8 cellular contexts compared by ENCODE assay signal in the genomic region with DNA sequence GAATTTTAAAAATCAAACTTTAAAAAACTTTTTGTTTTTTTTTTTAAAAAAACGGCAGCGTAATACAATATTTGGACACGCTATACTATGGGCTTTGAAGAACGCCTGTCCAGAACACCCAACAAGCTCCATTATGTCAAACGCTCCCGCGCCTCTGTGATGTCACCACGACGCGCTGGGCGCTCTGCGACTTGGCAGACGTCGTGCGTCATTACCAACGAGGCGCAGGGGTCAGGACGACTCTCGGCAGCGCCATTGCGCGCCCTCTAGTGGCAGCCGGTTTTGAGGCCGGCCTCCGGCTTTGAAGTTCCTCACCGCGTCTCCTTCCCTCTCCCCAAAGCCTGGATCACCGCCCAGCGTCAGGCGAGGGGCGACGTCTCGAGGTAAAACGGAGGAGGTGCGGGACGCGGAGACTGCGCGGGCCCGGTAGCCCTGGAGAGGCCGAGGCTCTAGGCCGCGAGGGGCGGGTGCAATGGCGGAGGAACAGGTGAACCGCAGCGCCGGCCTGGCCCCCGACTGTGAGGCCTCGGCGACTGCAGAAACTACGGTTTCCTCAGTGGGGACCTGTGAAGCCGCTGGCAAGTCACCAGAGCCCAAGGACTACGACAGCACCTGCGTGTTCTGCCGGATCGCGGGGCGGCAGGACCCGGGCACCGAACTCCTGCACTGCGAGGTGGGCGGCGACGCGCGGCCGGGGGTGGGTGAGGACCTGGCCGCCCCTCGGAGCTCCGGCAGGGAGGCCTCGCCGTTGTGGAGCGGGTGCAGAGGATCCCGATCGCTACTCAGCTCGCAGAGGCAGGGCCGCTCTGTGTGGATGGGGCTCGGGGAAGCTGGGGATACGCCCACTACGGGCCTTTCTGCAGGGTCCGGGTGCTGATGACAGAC. TPM values are rescaled to one million over a fixed set of nuclear protein-coding genes. Genes with fewer than 3 reads are reported as not detected.
DNase-seq lines count a peak whose midpoint lies in the region; ATAC-seq and TF ChIP-seq lines count a peak whose summit lies in the region.

A gene (plus strand): TSS at position 265 of the 885 bp plus-strand sequence. CDS start 208 bp downstream, at position 473.

- H3K9me3 Mint-ChIP-seq in Caco-2 (ENCODE audit: unreplicated experiment) = peaks cover 11% of the 10 kb centered on the region
- no peaks in the 10 kb centered on the region for H3K9me3 Mint-ChIP-seq in effector memory CD8-positive, alpha-beta T cell

- DNase-seq in Caco-2 = peak; percentile 96 to 98
- peak; percentile 95 for DNase-seq in HT1080 (ENCODE audit: low read depth)
- DNase-seq in NOMO-1 (lab: John Stamatoyannopoulos, UW; ENCODE audit: unreplicated experiment in 2 of 2) = peak; percentile 96 to 97
- DNase-seq in activated CD8-positive, alpha-beta memory T cell treated with anti-CD3 and anti-CD28 coated beads for 4 hours (ENCODE audit: low read depth in 2 of 2) = peak; percentile 94 to 96
- peak; percentile 97 for DNase-seq in effector memory CD8-positive, alpha-beta T cell
- DNase-seq in medulla oblongata (ENCODE audit: extremely low spot score) = peak; percentile 98
- DNase-seq in stimulated activated CD8-positive, alpha-beta memory T cell treated with anti-CD3 and anti-CD28 coated beads, Interleukin-12 subunit alpha, Interleukin-12 subunit beta, amount 100 ng/mL, for 1 hour (ENCODE audit: low read depth) = peak; percentile 98

- POLR2A ChIA-PET in Caco-2 (lab: Charles Lee) = interaction anchor here (0.6 to 1.7 kb wide), 11 partner anchors 8 to 176 kb away, joined by 3 to 9 read pairs (median 5); a partner anchor contains a TSS

- BruUV-seq in Caco-2 (replicated peaks; lab: Mats Ljungman, UMichigan) = no TSS peak

- H3K27me3 ChIP-seq in Caco-2 (replicated peaks; ENCODE audit: control insufficient read depth, insufficient read depth, low read length) = no peaks in the 10 kb centered on the region

- peaks cover 7% of the 10 kb centered on the region for H3K4me1 ChIP-seq in Caco-2

- no peaks in the 10 kb centered on the region for H3K27me3 Mint-ChIP-seq in Caco-2 (ENCODE audit: insufficient read depth, unreplicated experiment)
- H3K27me3 Mint-ChIP-seq in effector memory CD8-positive, alpha-beta T cell = peaks cover 0 to 9% of the 10 kb centered on the region in 2 donors

- peak; percentile 89 for ATAC-seq in GM21360 (IDR thresholded peaks at IDR 0.05; ENCODE audit: unreplicated experiment)
- ATAC-seq in effector memory CD8-positive, alpha-beta T cell (replicated peaks) = peak; percentile 87

- TF ChIP-seq CTCF in Caco-2 (IDR thresholded peaks at IDR 0.05; ENCODE audit: insufficient read depth in 1 of 2, low read depth in 1 of 2, low read length in 1 of 2, severe bottlenecking in 1 of 2, unreplicated experiment in 1 of 2) = peak; percentile 93 to 95

- H3K4me3 Mint-ChIP-seq in Caco-2 (ENCODE audit: unreplicated experiment) = no peak within 1 kb of the TSS
- H3K4me3 Mint-ChIP-seq in effector memory CD8-positive, alpha-beta T cell = no peak within 1 kb of the TSS

- peaks cover 5% of the 10 kb centered on the region for H3K9me3 ChIP-seq in Caco-2

- peaks cover 14% of the 10 kb centered on the region for H3K4me1 Mint-ChIP-seq in Caco-2 (ENCODE audit: low read depth, unreplicated experiment)
- peaks cover 0 to 9% of the 10 kb centered on the region in 2 donors for H3K4me1 Mint-ChIP-seq in effector memory CD8-positive, alpha-beta T cell (ENCODE audit: low read depth in 2 of 2)

- peak within 1 kb of the TSS; percentile 59 for H3K27ac Mint-ChIP-seq in Caco-2 (ENCODE audit: unreplicated experiment)
- no peak within 1 kb of the TSS for H3K27ac Mint-ChIP-seq in effector memory CD8-positive, alpha-beta T cell

- intact Hi-C loops in Caco-2 (cut with micrococcal nuclease; ENCODE audit: unreplicated experiment) = loop anchor here (1.0 to 5.0 kb wide), 8 partner anchors 10 to 644 kb away; a partner anchor contains a TSS

- H3K36me3 ChIP-seq in Caco-2 (ENCODE audit: control insufficient read depth, insufficient read depth, low read length) = no peaks in the 10 kb centered on the region

- CTCF ChIA-PET in Caco-2 (lab: Charles Lee) = interaction anchor here (0.6 to 3.0 kb wide), 33 partner anchors 8 to 203 kb away, joined by 3 to 58 read pairs (median 5); a partner anchor contains a TSS

- no peaks in the 10 kb centered on the region for H3K36me3 Mint-ChIP-seq in Caco-2 (ENCODE audit: insufficient read depth, unreplicated experiment)
- H3K36me3 Mint-ChIP-seq in effector memory CD8-positive, alpha-beta T cell (ENCODE audit: insufficient read depth) = peaks cover 8% of the 10 kb centered on the region

- H3K4me3 ChIP-seq in Caco-2 (ENCODE audit: low read depth, low read length) = peak within 1 kb of the TSS; percentile 99

RNA-seq across cellular contexts. Expression of the gene that starts here (rescaled TPM):
- total RNA-seq in Caco-2 (2022) = 20.2 and 24.6 TPM in 2 replicates
- 8.7 and 10.0 TPM in 2 replicates for total RNA-seq in HT1080 (2014; rRNA removed; shearing (Covaris generic))
- 6.2 and 7.7 TPM in 2 replicates for polyA plus RNA-seq in HT1080 (2015; cell fraction: cytosol; rRNA removed)
- 2.6 and 2.7 TPM in 2 replicates for polyA plus RNA-seq in HT1080 (2015; cell fraction: nucleus; rRNA removed)

Comparison
In these comparisons a context has a peak if more than half of its experiments do, and no peak if none do; other contexts are left out.
1. Peak in every context shown above with its lines: DNase-seq, ATAC-seq and H3K4me3 ChIP-seq.